In genomic region chr1:212977781-212978645, GRCh38 we compare ENCODE assay signal across 14 cellular contexts. TPM values are rescaled to one million over a fixed set of nuclear protein-coding genes. Genes with fewer than 3 reads are reported as not detected.
DNase-seq lines count a peak whose midpoint lies in the region; ATAC-seq, FAIRE-seq and TF ChIP-seq lines count a peak whose summit lies in the region.
"Had no signal": no experiment of that assay in that cellular context is flagged by ENCODE, and none has a peak within 500 bp of the region (broad histone marks: within the 10 kb centered on the region; RNA-seq: fewer than 3 reads in every experiment).

No MANE protein-coding gene starts in this region.

- peak; percentile 43 for ATAC-seq in GM19372 (IDR thresholded peaks at IDR 0.05; ENCODE audit: low read depth, unreplicated experiment)
- peak; percentile 44 for ATAC-seq in HG03095 (IDR thresholded peaks at IDR 0.05; ENCODE audit: unreplicated experiment)
- ATAC-seq: heart left ventricle, lower lobe of right lung had no signal

- peak; percentile 81 for FAIRE-seq in GM12892 (lab: Jason Lieb, UNC)

- no peak for DNase-seq in GM12892 (ENCODE audit: insufficient read length)
- DNase-seq in astrocyte of the hippocampus (ENCODE audit: low read depth, low spot score) = peak; percentile 27
- DNase-seq in NCI-H2196 (lab: John Stamatoyannopoulos, UW; ENCODE audit: unreplicated experiment) = no peak
- DNase-seq in NCI-H2029 treated with DMSO at 0.1 percent for 48 hours (lab: John Stamatoyannopoulos, UW) = no peak
- DNase-seq in NCI-H524 treated with DMSO at 0.1 percent for 48 hours (lab: John Stamatoyannopoulos, UW) = no peak
- DNase-seq in nucleus accumbens (lab: John Stamatoyannopoulos, UW) = no peak
- DNase-seq: heart left ventricle; lower lobe of right lung; NCI-H510A; SHP77 treated with DMSO at 0.1 percent for 48 hours; stimulated activated CD4-positive, alpha-beta T cell treated with anti-CD3 and anti-CD28 coated beads, Interleukin-1b, Interleukin-23, amount 100 ng/mL, for 48 hours; stimulated activated naive CD4-positive, alpha-beta T cell treated with Interleukin-2 at 50 U/mL for 16 hours had no signal

- peak; percentile 50; the same call in 1 of the 2 replicates for TF ChIP-seq POLR2A in GM12892 (IDR thresholded peaks at IDR 0.05; ENCODE audit: low read depth, low read length)

RNA-seq across cellular contexts. Expression of gene VASH2, which starts 27.7 kb away (rescaled TPM):
- polyA plus RNA-seq in GM12892 (2012; ENCODE audit: missing spikeins) = 35.6 TPM

RNA-seq across cellular contexts. Expression of gene ANGEL2, which starts 37.7 kb away (rescaled TPM):
- polyA plus RNA-seq in GM12892 (2012; ENCODE audit: missing spikeins) = 27.5 TPM
